5 cellular contexts compared by ENCODE assay signal in the genomic region with DNA sequence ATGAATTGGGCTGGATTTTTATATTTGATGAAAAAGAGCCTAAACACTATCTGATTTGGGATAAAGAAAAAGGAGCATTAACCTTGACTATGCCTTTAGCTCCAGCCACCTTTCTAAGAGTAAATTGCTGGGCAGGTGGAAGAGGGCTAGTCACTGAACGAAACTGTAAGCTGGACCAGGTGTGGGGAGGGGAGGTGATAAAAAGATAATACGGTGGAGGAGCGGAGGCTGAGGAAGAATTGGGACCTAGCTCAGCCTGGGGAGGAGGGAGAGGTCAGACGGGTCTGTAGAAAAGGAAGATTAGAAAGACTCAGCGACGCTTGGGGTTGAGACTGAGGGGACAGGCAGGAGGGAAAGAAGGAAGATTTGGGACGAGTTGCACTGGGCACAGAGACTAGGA. TPM values are rescaled to one million over a fixed set of nuclear protein-coding genes. Genes with fewer than 3 reads are reported as not detected.
"Had no signal": no experiment of that assay in that cellular context is flagged by ENCODE, and none has a peak within 500 bp of the region (broad histone marks: within the 10 kb centered on the region; RNA-seq: fewer than 3 reads in every experiment).

No MANE protein-coding gene starts in this region.

RNA-seq across cellular contexts. Expression of a gene that starts 27.5 kb away (rescaled TPM):
- total RNA-seq: osteoblast, pulmonary artery endothelial cell, smooth muscle cell, urinary bladder had no signal
- polyA plus RNA-seq: smooth muscle cell had no signal

RNA-seq across cellular contexts. Expression of a gene that starts 44.4 kb away (rescaled TPM):
- polyA plus RNA-seq: neural cell had no signal
